In genomic region chr10:59885430-59886134, GRCh38 we compare ENCODE assay signal across 9 cellular contexts. TPM values are rescaled to one million over a fixed set of nuclear protein-coding genes. Genes with fewer than 3 reads are reported as not detected.
DNase-seq lines count a peak whose midpoint lies in the region; ATAC-seq, FAIRE-seq and TF ChIP-seq lines count a peak whose summit lies in the region.
"Had no signal": no experiment of that assay in that cellular context is flagged by ENCODE, and none has a peak within 500 bp of the region (broad histone marks: within the 10 kb centered on the region; RNA-seq: fewer than 3 reads in every experiment).

No MANE protein-coding gene starts in this region.

- intact Hi-C loops in right lobe of liver (cut with DNase I) = no loop called here
- intact Hi-C loops in HepG2 (cut with micrococcal nuclease; ENCODE audit: unreplicated experiment) = no loop called here
- intact Hi-C loops in upper lobe of right lung (cut with DNase I) = no loop called here
- intact Hi-C loops in esophagus muscularis mucosa (cut with DNase I) = no loop called here

- H3K27ac ChIP-seq in right lobe of liver (no peak overlapping the region), HepG2 (ENCODE audit: extremely low read length, insufficient read depth, low read length) (no peak overlapping the region), upper lobe of right lung (no peak overlapping the region), esophagus muscularis mucosa (replicated peaks in 1 of 4) (no peak overlapping the region), brain microvascular endothelial cell (no peak overlapping the region)
- H3K27ac ChIP-seq: RWPE1 had no signal

- H3K36me3 ChIP-seq in right lobe of liver (no peaks in the 10 kb centered on the region), HepG2 (replicated peaks in 1 of 2; ENCODE audit: control insufficient read depth in 1 of 2, insufficient read depth in 2 of 2, low read length in 2 of 2) (peaks cover 1 to 5% of the 10 kb centered on the region in 2 experiments; a peak in 2 of 5 replicates), upper lobe of right lung (no peaks in the 10 kb centered on the region), esophagus muscularis mucosa (peaks cover 0 to 16% (median 6%) of the 10 kb centered on the region in 4 donors), brain microvascular endothelial cell (replicated peaks) (no peaks in the 10 kb centered on the region)

- H3K4me3 ChIP-seq in right lobe of liver (no peak overlapping the region), HepG2 (replicated peaks in 1 of 3; ENCODE audit: insufficient read depth in 1 of 3, low read depth in 2 of 3, low read length in 3 of 3) (no peak overlapping the region), upper lobe of right lung (no peak overlapping the region), esophagus muscularis mucosa (no peak overlapping the region), brain microvascular endothelial cell (ENCODE audit: low read depth, low read length) (no peak overlapping the region)

- H3K27ac Mint-ChIP-seq in T-helper 1 cell treated with Interleukin-12 subunit alpha and Interleukin-12 subunit beta and Interleukin-4 antibody, amounts not matched to agents 30 μg/mL and 1 μg/mL, for 36 hours = peak overlapping the region; percentile 87

- H3K4me3 Mint-ChIP-seq in T-helper 1 cell treated with Interleukin-12 subunit alpha and Interleukin-12 subunit beta and Interleukin-4 antibody, amounts not matched to agents 30 μg/mL and 1 μg/mL, for 36 hours = peak overlapping the region; percentile 73

- peaks cover 17% of the 10 kb centered on the region for H3K36me3 Mint-ChIP-seq in T-helper 1 cell treated with Interleukin-12 subunit alpha and Interleukin-12 subunit beta and Interleukin-4 antibody, amounts not matched to agents 30 μg/mL and 1 μg/mL, for 36 hours (ENCODE audit: low read depth)

- ATAC-seq in right lobe of liver (peak; percentile 40 to 70 (median 50)), HepG2 (no peak), HG03095 (IDR thresholded peaks at IDR 0.05; ENCODE audit: unreplicated experiment) (peak; percentile 81), upper lobe of right lung (peak; percentile 78)

- no peak overlapping the region for H3K9ac ChIP-seq in HepG2 (ENCODE audit: insufficient read depth, low read depth, low read length)

- WGBS in right lobe of liver (ENCODE audit: insufficient coverage, low coverage, low lambda C conversion rate, missing lambda C conversion rate) = 48% methylated on average over 7 of the region's 8 CpGs
- 84% methylated on average over 7 of the region's 8 CpGs for WGBS in HepG2 (ENCODE audit: low lambda C conversion rate)
- WGBS in esophagus muscularis mucosa = 58% methylated on average over 7 of the region's 8 CpGs

- no peaks in the 10 kb centered on the region for H3K9me3 Mint-ChIP-seq in T-helper 1 cell treated with Interleukin-12 subunit alpha and Interleukin-12 subunit beta and Interleukin-4 antibody, amounts not matched to agents 30 μg/mL and 1 μg/mL, for 36 hours

- no peaks in the 10 kb centered on the region for H4K20me1 ChIP-seq in HepG2 (ENCODE audit: insufficient read depth, low read length)

- DNase-seq in right lobe of liver (no peak), HepG2 (ENCODE audit: low spot score) (no peak), upper lobe of right lung (no peak), esophagus muscularis mucosa (ENCODE audit: extremely low spot score) (no peak), brain microvascular endothelial cell (no peak)
- no peak for DNase-seq in activated CD8-positive, alpha-beta memory T cell treated with anti-CD3 and anti-CD28 coated beads, Interleukin-2, amount 50 U/mL, for 48 hours

- H3K9me3 ChIP-seq in right lobe of liver (no peaks in the 10 kb centered on the region), HepG2 (ENCODE audit: low read length) (no peaks in the 10 kb centered on the region), upper lobe of right lung (no peaks in the 10 kb centered on the region), esophagus muscularis mucosa (no peaks in the 10 kb centered on the region)

- H3K4me1 Mint-ChIP-seq in T-helper 1 cell treated with Interleukin-12 subunit alpha and Interleukin-12 subunit beta and Interleukin-4 antibody, amounts not matched to agents 30 μg/mL and 1 μg/mL, for 36 hours (ENCODE audit: low read depth) = peaks cover 80% of the 10 kb centered on the region

- CTCF ChIA-PET in HepG2 (lab: Yijun Ruan, JAX; ENCODE audit: low intra/inter-chr PET ratio, low total read pairs) = no interaction called here

- H3K4me1 ChIP-seq in right lobe of liver (no peaks in the 10 kb centered on the region), HepG2 (ENCODE audit: insufficient read depth, low read length) (peaks cover 9% of the 10 kb centered on the region), upper lobe of right lung (peaks cover 39% of the 10 kb centered on the region), esophagus muscularis mucosa (peaks cover 8 to 83% (median 55%) of the 10 kb centered on the region in 4 donors)

- POLR2A ChIA-PET in HepG2 (lab: Yijun Ruan, JAX) = interaction anchor here (0.7 kb wide), 1 partner anchor 16 kb away, joined by 3 read pairs; no protein-coding TSS in a partner anchor

- H3K27me3 ChIP-seq in right lobe of liver = no peaks in the 10 kb centered on the region
- no peaks in the 10 kb centered on the region for H3K27me3 ChIP-seq in HepG2 (ENCODE audit: control insufficient read depth in 1 of 2, insufficient read depth in 2 of 2, low read length in 2 of 2)
- no peaks in the 10 kb centered on the region for H3K27me3 ChIP-seq in upper lobe of right lung
- no peaks in the 10 kb centered on the region for H3K27me3 ChIP-seq in esophagus muscularis mucosa
- H3K27me3 ChIP-seq in brain microvascular endothelial cell (replicated peaks) = no peaks in the 10 kb centered on the region

- H3K27me3 Mint-ChIP-seq in T-helper 1 cell treated with Interleukin-12 subunit alpha and Interleukin-12 subunit beta and Interleukin-4 antibody, amounts not matched to agents 30 μg/mL and 1 μg/mL, for 36 hours (ENCODE audit: low read depth) = no peaks in the 10 kb centered on the region

- BruUV-seq in HepG2 (replicated peaks; lab: Mats Ljungman, UMichigan) = no TSS peak

- no peak overlapping the region for H3K4me2 ChIP-seq in HepG2 (ENCODE audit: low read depth, low read length)

- H3K79me2 ChIP-seq in HepG2 (ENCODE audit: insufficient read depth, low read length) = peaks cover 61% of the 10 kb centered on the region

- in situ Hi-C loops in HepG2 (cut with HindIII; ENCODE audit: extremely low pct_ligation_motif_present, low pct_unique_long_range_greater_than_20kb) = no loop called here
- in situ Hi-C loops in brain microvascular endothelial cell (cut with HindIII; ENCODE audit: low pct_ligation_motif_present, low sequenced_read_pairs) = no loop called here

- no peak overlapping the region for H2AFZ ChIP-seq in HepG2 (ENCODE audit: low read length)

- TF ChIP-seq RAD21 in HepG2 (CRISPR knock-in tag; IDR thresholded peaks at IDR 0.05) = no peak

- TF ChIP-seq CTCF in right lobe of liver (IDR thresholded peaks at IDR 0.05) (no peak), HepG2 (CRISPR knock-in tag; IDR thresholded peaks at IDR 0.05) (no peak), upper lobe of right lung (IDR thresholded peaks at IDR 0.05) (no peak), esophagus muscularis mucosa (IDR thresholded peaks at IDR 0.05) (no peak), brain microvascular endothelial cell (IDR thresholded peaks at IDR 0.05; ENCODE audit: low read depth, low read length, missing control alignments) (no peak)

- no peak for TF ChIP-seq POLR2A in right lobe of liver (IDR thresholded peaks at IDR 0.05)
- TF ChIP-seq POLR2A in HepG2 (IDR thresholded peaks at IDR 0.05; ENCODE audit: insufficient read depth in 1 of 2, low read depth in 2 of 2, low read length in 2 of 2) = no peak
- no peak for TF ChIP-seq POLR2A in esophagus muscularis mucosa (IDR thresholded peaks at IDR 0.05; ENCODE audit: low read depth)

- TF ChIP-seq EP300 in HepG2 (IDR thresholded peaks at IDR 0.05; ENCODE audit: low read depth in 2 of 2, low read length in 2 of 2) (no peak), HepG2 (CRISPR knock-in tag; IDR thresholded peaks at IDR 0.05; ENCODE audit: borderline replicate concordance) (no peak), esophagus muscularis mucosa (IDR thresholded peaks at IDR 0.05) (no peak)

- no peak for FAIRE-seq in HepG2 (lab: Jason Lieb, UNC)

RNA-seq across cellular contexts. Expression of gene CCDC6, which starts 20.8 kb away (rescaled TPM):
- 10 to 100 TPM in 5 of 6 experiments, 1 to 10 TPM in 1; 9.2 to 20.4 (median 14.8) TPM for total RNA-seq in right lobe of liver
- total RNA-seq in HepG2 (2016; rRNA removed; fragmentation: Illumina TruSeq; extraction: Trizol) = 18.3 and 34.1 TPM in 2 replicates
- 4.9 and 5.1 TPM in 2 replicates for total RNA-seq in HepG2 (2016; cell fraction: cytosol; rRNA removed; fragmentation: Illumina TruSeq; extraction: Trizol; ENCODE audit: low read depth)
- total RNA-seq in HepG2 (2016; cell fraction: insoluble cytoplasmic fraction; rRNA removed; fragmentation: Illumina TruSeq; extraction: Trizol) = 17.2 and 31.8 TPM in 2 replicates
- 24.4 and 29.6 TPM in 2 replicates for total RNA-seq in HepG2 (2016; cell fraction: membrane; rRNA removed; fragmentation: Illumina TruSeq; extraction: Trizol)
- 22.7 and 23.4 TPM in 2 replicates for total RNA-seq in HepG2 (2016; cell fraction: nucleus; rRNA removed; fragmentation: Illumina TruSeq; extraction: Trizol)
- 15.4 and 17.9 TPM in 2 replicates for polyA plus RNA-seq in HepG2 (2011; rRNA removed)
- polyA plus RNA-seq in HepG2 (2011; cell fraction: cytosol; rRNA removed) = 12.4 and 14.6 TPM in 2 replicates
- polyA plus RNA-seq in HepG2 (2011; cell fraction: nucleus; rRNA removed) = 6.3 and 7.6 TPM in 2 replicates
- 15.0 and 16.0 TPM in 2 replicates for polyA plus RNA-seq in HepG2 (2012)
- polyA plus RNA-seq in HepG2 (2016; cell fraction: cytosol; fragmentation: Illumina TruSeq; extraction: Trizol; ENCODE audit: low read depth) = 4.1 and 4.6 TPM in 2 replicates
- polyA plus RNA-seq in HepG2 (2016; cell fraction: insoluble cytoplasmic fraction; fragmentation: Illumina TruSeq; extraction: Trizol; ENCODE audit: low read depth) = 30.5 and 32.8 TPM in 2 replicates
- polyA plus RNA-seq in HepG2 (2016; cell fraction: membrane; fragmentation: Illumina TruSeq; extraction: Trizol; ENCODE audit: low read depth) = 14.5 and 19.3 TPM in 2 replicates
- 17.8 and 18.7 TPM in 2 replicates for polyA plus RNA-seq in HepG2 (2016; cell fraction: nucleus; fragmentation: Illumina TruSeq; extraction: Trizol; ENCODE audit: insufficient read depth, low read depth)
- 30.5 and 36.4 TPM in 2 replicates for polyA minus RNA-seq in HepG2 (2011; rRNA and poly(A)+ RNA removed; ENCODE audit: low replicate concordance)
- 29.7 and 30.0 TPM in 2 replicates for polyA minus RNA-seq in HepG2 (2011; cell fraction: cytosol; rRNA and poly(A)+ RNA removed)
- 26.0 and 32.1 TPM in 2 replicates for polyA minus RNA-seq in HepG2 (2011; cell fraction: nucleus; rRNA and poly(A)+ RNA removed)
- total RNA-seq in upper lobe of right lung = 55.7 TPM
- 10 to 100 TPM; 41.4 to 71.0 (median 57.2) TPM for total RNA-seq in esophagus muscularis mucosa
